In the genomic region with DNA sequence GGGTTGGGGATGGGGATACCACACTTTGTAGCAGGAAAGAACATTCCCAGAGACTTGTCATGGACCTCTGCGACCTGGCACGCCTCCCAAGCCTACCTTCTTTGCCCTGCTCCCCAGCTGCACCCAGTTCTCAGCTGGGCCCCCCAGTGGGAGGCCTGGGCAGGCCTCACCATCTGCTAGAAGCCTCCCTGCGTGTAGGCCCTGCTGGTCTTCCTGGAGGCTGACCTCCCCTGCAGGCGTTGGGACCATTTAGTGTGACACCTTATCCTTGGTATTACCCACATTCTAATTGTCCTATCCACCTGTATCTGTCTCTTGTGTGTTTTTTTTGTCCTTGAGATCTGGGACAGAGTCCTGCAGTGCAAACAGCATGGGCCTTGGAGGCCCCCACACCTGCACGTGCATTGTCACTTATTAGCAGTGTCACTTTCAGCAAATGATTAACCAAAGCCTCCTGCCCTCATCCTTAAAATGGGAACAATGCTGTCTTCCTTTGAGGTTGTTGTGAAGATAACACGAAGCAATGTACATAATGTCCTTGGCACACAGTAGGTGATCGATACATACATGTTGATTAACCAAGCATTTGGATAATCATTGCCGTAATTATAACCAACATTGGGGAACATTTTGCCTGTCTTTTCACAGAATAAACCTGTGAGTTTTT, we compare ENCODE assay signal across 1 cellular context.
A peak's percentile ranks its signal among the peaks of the same experiment; 100 is the strongest.
TF ChIP-seq lines count a peak whose summit lies in the region.

No MANE protein-coding gene starts in this region.

TF ChIP-seq in HepG2, 621 proteins besides CTCF, POLR2A, EP300 and RAD21 (continued from another document and continues in another):
- TF ChIP-seq, protein P1, sequence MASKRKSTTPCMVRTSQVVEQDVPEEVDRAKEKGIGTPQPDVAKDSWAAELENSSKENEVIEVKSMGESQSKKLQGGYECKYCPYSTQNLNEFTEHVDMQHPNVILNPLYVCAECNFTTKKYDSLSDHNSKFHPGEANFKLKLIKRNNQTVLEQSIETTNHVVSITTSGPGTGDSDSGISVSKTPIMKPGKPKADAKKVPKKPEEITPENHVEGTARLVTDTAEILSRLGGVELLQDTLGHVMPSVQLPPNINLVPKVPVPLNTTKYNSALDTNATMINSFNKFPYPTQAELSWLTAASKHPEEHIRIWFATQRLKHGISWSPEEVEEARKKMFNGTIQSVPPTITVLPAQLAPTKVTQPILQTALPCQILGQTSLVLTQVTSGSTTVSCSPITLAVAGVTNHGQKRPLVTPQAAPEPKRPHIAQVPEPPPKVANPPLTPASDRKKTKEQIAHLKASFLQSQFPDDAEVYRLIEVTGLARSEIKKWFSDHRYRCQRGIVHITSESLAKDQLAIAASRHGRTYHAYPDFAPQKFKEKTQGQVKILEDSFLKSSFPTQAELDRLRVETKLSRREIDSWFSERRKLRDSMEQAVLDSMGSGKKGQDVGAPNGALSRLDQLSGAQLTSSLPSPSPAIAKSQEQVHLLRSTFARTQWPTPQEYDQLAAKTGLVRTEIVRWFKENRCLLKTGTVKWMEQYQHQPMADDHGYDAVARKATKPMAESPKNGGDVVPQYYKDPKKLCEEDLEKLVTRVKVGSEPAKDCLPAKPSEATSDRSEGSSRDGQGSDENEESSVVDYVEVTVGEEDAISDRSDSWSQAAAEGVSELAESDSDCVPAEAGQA (IDR thresholded peaks at IDR 0.05; ENCODE audit: low read depth), result no peak
- TF ChIP-seq, protein P1 (CRISPR knock-in tag; IDR thresholded peaks at IDR 0.05; ENCODE audit: borderline replicate concordance), result no peak
- TF ChIP-seq NCOA2 (CRISPR knock-in tag; IDR thresholded peaks at IDR 0.05) (peak; percentile 92), ZNF101 (CRISPR knock-in tag; IDR thresholded peaks at IDR 0.05; ENCODE audit: borderline replicate concordance, low read depth) (no peak), PITX1 (CRISPR knock-in tag; IDR thresholded peaks at IDR 0.05) (peak; percentile 87), ZNF547 (CRISPR knock-in tag; IDR thresholded peaks at IDR 0.05) (no peak), ZSCAN31 (CRISPR knock-in tag; IDR thresholded peaks at IDR 0.05; ENCODE audit: low read depth) (peak; percentile 16; the same call in 1 of the 2 replicates), ZBTB42 (CRISPR knock-in tag; IDR thresholded peaks at IDR 0.05) (no peak), ZNF136 (CRISPR knock-in tag; IDR thresholded peaks at IDR 0.05; ENCODE audit: low read depth) (no peak), MATR3 (CRISPR knock-in tag; IDR thresholded peaks at IDR 0.05) (no peak), ZNF768 (CRISPR knock-in tag; IDR thresholded peaks at IDR 0.05) (peak; percentile 59; the same call in 1 of the 2 replicates), SP140L (CRISPR knock-in tag; IDR thresholded peaks at IDR 0.05; ENCODE audit: borderline replicate concordance) (peak; percentile 68; the same call in 1 of the 2 replicates), MAZ (IDR thresholded peaks at IDR 0.05; ENCODE audit: borderline replicate concordance, low read depth, low read length) (no peak), MAZ (CRISPR knock-in tag; IDR thresholded peaks at IDR 0.05; ENCODE audit: low read depth) (no peak), PPARG (CRISPR knock-in tag; conservative IDR thresholded peaks at IDR 0.05) (peak; percentile 71; the same call in 1 of the 2 replicates), ZNF747 (CRISPR knock-in tag; IDR thresholded peaks at IDR 0.05; ENCODE audit: borderline replicate concordance) (no peak), ZNF263 (CRISPR knock-in tag; IDR thresholded peaks at IDR 0.05) (no peak), ZNF652 (CRISPR knock-in tag; IDR thresholded peaks at IDR 0.05; ENCODE audit: borderline replicate concordance, low read depth) (peak; percentile 35; the same call in 1 of the 2 replicates), ZNF230 (CRISPR knock-in tag; IDR thresholded peaks at IDR 0.05) (no peak), MTA3 (CRISPR knock-in tag; IDR thresholded peaks at IDR 0.05) (no peak)
- TF ChIP-seq, protein P2, sequence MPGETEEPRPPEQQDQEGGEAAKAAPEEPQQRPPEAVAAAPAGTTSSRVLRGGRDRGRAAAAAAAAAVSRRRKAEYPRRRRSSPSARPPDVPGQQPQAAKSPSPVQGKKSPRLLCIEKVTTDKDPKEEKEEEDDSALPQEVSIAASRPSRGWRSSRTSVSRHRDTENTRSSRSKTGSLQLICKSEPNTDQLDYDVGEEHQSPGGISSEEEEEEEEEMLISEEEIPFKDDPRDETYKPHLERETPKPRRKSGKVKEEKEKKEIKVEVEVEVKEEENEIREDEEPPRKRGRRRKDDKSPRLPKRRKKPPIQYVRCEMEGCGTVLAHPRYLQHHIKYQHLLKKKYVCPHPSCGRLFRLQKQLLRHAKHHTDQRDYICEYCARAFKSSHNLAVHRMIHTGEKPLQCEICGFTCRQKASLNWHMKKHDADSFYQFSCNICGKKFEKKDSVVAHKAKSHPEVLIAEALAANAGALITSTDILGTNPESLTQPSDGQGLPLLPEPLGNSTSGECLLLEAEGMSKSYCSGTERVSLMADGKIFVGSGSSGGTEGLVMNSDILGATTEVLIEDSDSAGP (CRISPR knock-in tag; IDR thresholded peaks at IDR 0.05; ENCODE audit: borderline replicate concordance), result peak; percentile 13; the same call in 1 of the 2 replicates
- TF ChIP-seq, protein P3, sequence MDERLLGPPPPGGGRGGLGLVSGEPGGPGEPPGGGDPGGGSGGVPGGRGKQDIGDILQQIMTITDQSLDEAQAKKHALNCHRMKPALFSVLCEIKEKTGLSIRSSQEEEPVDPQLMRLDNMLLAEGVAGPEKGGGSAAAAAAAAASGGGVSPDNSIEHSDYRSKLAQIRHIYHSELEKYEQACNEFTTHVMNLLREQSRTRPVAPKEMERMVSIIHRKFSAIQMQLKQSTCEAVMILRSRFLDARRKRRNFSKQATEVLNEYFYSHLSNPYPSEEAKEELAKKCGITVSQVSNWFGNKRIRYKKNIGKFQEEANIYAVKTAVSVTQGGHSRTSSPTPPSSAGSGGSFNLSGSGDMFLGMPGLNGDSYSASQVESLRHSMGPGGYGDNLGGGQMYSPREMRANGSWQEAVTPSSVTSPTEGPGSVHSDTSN (CRISPR knock-in tag; IDR thresholded peaks at IDR 0.05), result no peak
- TF ChIP-seq, protein P4, sequence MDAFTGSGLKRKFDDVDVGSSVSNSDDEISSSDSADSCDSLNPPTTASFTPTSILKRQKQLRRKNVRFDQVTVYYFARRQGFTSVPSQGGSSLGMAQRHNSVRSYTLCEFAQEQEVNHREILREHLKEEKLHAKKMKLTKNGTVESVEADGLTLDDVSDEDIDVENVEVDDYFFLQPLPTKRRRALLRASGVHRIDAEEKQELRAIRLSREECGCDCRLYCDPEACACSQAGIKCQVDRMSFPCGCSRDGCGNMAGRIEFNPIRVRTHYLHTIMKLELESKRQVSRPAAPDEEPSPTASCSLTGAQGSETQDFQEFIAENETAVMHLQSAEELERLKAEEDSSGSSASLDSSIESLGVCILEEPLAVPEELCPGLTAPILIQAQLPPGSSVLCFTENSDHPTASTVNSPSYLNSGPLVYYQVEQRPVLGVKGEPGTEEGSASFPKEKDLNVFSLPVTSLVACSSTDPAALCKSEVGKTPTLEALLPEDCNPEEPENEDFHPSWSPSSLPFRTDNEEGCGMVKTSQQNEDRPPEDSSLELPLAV (CRISPR knock-in tag; conservative IDR thresholded peaks at IDR 0.05; ENCODE audit: low read depth), result no peak
- TF ChIP-seq, protein P5, sequence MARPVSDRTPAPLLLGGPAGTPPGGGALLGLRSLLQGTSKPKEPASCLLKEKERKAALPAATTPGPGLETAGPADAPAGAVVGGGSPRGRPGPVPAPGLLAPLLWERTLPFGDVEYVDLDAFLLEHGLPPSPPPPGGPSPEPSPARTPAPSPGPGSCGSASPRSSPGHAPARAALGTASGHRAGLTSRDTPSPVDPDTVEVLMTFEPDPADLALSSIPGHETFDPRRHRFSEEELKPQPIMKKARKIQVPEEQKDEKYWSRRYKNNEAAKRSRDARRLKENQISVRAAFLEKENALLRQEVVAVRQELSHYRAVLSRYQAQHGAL (CRISPR knock-in tag; IDR thresholded peaks at IDR 0.05; ENCODE audit: not compliant biosample characterization), result no peak
- TF ChIP-seq, protein P6, sequence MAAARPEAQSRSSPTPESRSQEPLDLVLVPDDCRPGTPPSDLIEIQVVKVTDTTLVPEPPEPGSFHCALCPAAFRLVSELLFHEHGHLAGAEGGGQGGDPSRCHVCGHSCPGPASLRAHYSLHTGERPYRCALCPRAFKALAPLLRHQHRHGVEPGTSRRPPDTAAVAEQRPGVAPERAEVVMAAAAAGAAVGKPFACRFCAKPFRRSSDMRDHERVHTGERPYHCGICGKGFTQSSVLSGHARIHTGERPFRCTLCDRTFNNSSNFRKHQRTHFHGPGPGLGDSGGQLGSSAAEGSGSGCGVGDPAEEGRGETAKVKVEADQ (CRISPR knock-in tag; IDR thresholded peaks at IDR 0.05; ENCODE audit: borderline replicate concordance), result no peak
- TF ChIP-seq, protein P7, sequence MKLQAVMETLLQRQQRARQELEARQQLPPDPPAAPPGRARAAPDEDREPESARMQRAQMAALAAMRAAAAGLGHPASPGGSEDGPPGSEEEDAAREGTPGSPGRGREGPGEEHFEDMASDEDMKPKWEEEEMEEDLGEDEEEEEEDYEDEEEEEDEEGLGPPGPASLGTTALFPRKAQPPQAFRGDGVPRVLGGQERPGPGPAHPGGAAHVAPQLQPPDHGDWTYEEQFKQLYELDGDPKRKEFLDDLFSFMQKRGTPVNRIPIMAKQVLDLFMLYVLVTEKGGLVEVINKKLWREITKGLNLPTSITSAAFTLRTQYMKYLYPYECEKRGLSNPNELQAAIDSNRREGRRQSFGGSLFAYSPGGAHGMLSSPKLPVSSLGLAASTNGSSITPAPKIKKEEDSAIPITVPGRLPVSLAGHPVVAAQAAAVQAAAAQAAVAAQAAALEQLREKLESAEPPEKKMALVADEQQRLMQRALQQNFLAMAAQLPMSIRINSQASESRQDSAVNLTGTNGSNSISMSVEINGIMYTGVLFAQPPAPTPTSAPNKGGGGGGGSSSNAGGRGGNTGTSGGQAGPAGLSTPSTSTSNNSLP (IDR thresholded peaks at IDR 0.05; ENCODE audit: low read depth, low read length), result peak; percentile 56; the same call in 1 of the 2 replicates
- TF ChIP-seq, protein P8, sequence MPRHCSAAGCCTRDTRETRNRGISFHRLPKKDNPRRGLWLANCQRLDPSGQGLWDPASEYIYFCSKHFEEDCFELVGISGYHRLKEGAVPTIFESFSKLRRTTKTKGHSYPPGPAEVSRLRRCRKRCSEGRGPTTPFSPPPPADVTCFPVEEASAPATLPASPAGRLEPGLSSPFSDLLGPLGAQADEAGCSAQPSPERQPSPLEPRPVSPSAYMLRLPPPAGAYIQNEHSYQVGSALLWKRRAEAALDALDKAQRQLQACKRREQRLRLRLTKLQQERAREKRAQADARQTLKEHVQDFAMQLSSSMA (CRISPR knock-in tag; IDR thresholded peaks at IDR 0.05), result no peak
- TF ChIP-seq, protein P9, sequence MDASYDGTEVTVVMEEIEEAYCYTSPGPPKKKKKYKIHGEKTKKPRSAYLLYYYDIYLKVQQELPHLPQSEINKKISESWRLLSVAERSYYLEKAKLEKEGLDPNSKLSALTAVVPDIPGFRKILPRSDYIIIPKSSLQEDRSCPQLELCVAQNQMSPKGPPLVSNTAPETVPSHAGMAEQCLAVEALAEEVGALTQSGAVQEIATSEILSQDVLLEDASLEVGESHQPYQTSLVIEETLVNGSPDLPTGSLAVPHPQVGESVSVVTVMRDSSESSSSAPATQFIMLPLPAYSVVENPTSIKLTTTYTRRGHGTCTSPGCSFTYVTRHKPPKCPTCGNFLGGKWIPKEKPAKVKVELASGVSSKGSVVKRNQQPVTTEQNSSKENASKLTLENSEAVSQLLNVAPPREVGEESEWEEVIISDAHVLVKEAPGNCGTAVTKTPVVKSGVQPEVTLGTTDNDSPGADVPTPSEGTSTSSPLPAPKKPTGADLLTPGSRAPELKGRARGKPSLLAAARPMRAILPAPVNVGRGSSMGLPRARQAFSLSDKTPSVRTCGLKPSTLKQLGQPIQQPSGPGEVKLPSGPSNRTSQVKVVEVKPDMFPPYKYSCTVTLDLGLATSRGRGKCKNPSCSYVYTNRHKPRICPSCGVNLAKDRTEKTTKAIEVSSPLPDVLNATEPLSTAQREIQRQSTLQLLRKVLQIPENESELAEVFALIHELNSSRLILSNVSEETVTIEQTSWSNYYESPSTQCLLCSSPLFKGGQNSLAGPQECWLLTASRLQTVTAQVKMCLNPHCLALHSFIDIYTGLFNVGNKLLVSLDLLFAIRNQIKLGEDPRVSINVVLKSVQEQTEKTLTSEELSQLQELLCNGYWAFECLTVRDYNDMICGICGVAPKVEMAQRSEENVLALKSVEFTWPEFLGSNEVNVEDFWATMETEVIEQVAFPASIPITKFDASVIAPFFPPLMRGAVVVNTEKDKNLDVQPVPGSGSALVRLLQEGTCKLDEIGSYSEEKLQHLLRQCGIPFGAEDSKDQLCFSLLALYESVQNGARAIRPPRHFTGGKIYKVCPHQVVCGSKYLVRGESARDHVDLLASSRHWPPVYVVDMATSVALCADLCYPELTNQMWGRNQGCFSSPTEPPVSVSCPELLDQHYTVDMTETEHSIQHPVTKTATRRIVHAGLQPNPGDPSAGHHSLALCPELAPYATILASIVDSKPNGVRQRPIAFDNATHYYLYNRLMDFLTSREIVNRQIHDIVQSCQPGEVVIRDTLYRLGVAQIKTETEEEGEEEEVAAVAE (CRISPR knock-in tag; IDR thresholded peaks at IDR 0.05; ENCODE audit: borderline replicate concordance), result no peak
